Comparison of ENCODE assay signal across 1 cellular context in the genomic region with DNA sequence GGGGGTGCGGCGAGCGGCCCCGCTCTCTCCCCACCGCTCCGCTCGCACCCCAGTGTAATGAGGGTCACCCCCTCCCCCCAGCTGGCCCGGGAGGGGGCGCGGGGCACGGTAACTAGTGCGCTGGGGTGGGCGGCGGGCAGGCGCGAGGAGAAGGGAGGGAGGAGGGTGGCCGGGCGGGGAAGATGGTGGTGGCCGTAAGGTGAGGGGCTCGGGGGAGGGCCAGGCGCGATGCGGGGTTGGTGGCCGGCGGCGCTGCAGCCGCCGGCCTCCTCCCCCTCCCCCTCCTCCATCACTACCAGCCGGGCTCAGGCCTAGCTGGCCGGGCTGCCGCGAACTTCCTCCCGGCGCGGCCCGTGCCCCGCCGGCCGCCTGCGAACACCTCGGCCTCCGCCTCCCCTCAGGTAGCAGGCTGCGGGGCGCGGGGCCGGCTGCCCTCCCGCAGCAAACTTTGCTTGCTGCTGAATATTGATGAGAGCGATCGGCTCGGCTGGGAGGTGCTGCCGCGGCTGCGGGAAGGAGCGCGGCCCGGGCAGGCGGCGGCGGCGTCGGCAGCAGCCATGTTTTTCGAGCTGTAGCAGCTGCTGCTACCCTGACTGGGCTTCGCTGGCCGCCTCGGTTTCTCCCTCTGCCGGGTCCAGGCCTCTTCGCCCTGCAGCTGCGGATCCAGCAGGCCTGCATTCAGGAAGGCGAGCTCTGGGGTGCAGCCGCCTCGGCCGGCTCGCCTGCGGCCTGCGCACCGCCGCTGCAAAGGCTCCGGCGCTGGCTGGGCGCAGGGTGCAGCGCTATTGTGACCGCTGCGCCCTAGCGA.
TF ChIP-seq lines count a peak whose summit lies in the region.

No MANE protein-coding gene starts in this region.

TF ChIP-seq in GM12878, 131 proteins besides CTCF, POLR2A, EP300 and RAD21 (continued from another document):
- TF ChIP-seq, protein P1, sequence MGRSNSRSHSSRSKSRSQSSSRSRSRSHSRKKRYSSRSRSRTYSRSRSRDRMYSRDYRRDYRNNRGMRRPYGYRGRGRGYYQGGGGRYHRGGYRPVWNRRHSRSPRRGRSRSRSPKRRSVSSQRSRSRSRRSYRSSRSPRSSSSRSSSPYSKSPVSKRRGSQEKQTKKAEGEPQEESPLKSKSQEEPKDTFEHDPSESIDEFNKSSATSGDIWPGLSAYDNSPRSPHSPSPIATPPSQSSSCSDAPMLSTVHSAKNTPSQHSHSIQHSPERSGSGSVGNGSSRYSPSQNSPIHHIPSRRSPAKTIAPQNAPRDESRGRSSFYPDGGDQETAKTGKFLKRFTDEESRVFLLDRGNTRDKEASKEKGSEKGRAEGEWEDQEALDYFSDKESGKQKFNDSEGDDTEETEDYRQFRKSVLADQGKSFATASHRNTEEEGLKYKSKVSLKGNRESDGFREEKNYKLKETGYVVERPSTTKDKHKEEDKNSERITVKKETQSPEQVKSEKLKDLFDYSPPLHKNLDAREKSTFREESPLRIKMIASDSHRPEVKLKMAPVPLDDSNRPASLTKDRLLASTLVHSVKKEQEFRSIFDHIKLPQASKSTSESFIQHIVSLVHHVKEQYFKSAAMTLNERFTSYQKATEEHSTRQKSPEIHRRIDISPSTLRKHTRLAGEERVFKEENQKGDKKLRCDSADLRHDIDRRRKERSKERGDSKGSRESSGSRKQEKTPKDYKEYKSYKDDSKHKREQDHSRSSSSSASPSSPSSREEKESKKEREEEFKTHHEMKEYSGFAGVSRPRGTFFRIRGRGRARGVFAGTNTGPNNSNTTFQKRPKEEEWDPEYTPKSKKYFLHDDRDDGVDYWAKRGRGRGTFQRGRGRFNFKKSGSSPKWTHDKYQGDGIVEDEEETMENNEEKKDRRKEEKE (IDR thresholded peaks at IDR 0.05), result no peak
- TF ChIP-seq MTA3 (IDR thresholded peaks at IDR 0.05; ENCODE audit: borderline replicate concordance, low read length) (no peak), IKZF2 (IDR thresholded peaks at IDR 0.05) (no peak), JUNB (IDR thresholded peaks at IDR 0.05) (no peak), NR2C2 (IDR thresholded peaks at IDR 0.05; ENCODE audit: borderline replicate concordance, control insufficient read depth, insufficient read length, low read depth) (no peak), KAT2A (conservative IDR thresholded peaks at IDR 0.05; ENCODE audit: control insufficient read depth, low read depth, low read length) (no peak), POLR2AphosphoS2 (IDR thresholded peaks at IDR 0.05; ENCODE audit: low read depth, low read length) (no peak), PML (IDR thresholded peaks at IDR 0.05; ENCODE audit: low read length) (no peak), EGR1 (IDR thresholded peaks at IDR 0.05; ENCODE audit: borderline replicate concordance in 1 of 2, low read depth in 2 of 2, low read length in 2 of 2) (no peak), NR2C1 (IDR thresholded peaks at IDR 0.05) (no peak), MYB (IDR thresholded peaks at IDR 0.05; ENCODE audit: borderline replicate concordance, low read depth, low read length) (no peak), CHD1 (IDR thresholded peaks at IDR 0.05; ENCODE audit: low read depth, low read length) (no peak), BRCA1 (IDR thresholded peaks at IDR 0.05; ENCODE audit: low read depth, low read length) (no peak), RBBP5 (conservative IDR thresholded peaks at IDR 0.05) (no peak), ATF7 (IDR thresholded peaks at IDR 0.05; ENCODE audit: low read depth) (no peak), SIN3A (IDR thresholded peaks at IDR 0.05; ENCODE audit: low read depth, low read length) (no peak), RB1 (IDR thresholded peaks at IDR 0.05; ENCODE audit: borderline replicate concordance) (no peak; the same call in 1 of the 2 replicates), ZNF384 (IDR thresholded peaks at IDR 0.05; ENCODE audit: borderline replicate concordance, low read depth, low read length) (no peak), LARP7 (IDR thresholded peaks at IDR 0.05) (peak; percentile 75), FOS (IDR thresholded peaks at IDR 0.05; ENCODE audit: borderline replicate concordance, extremely low read depth, insufficient read length) (no peak), SMARCA5 (IDR thresholded peaks at IDR 0.05) (0 out of 2 replicates have a peak, but pooled peaks have one; percentile 32), SIX5 (IDR thresholded peaks at IDR 0.05; ENCODE audit: low read depth, low read length, severe bottlenecking) (no peak), BACH1 (IDR thresholded peaks at IDR 0.05; ENCODE audit: borderline replicate concordance) (peak; percentile 64; the same call in 1 of the 2 replicates), NBN (IDR thresholded peaks at IDR 0.05) (no peak; the same call in 1 of the 2 replicates), TCF12 (IDR thresholded peaks at IDR 0.05; ENCODE audit: low read depth, low read length) (0 out of 2 replicates have a peak, but pooled peaks have one; percentile 3), ZNF207 (IDR thresholded peaks at IDR 0.05; ENCODE audit: borderline replicate concordance) (no peak), HCFC1 (IDR thresholded peaks at IDR 0.05; ENCODE audit: low read length) (no peak)
- TF ChIP-seq, protein P2, sequence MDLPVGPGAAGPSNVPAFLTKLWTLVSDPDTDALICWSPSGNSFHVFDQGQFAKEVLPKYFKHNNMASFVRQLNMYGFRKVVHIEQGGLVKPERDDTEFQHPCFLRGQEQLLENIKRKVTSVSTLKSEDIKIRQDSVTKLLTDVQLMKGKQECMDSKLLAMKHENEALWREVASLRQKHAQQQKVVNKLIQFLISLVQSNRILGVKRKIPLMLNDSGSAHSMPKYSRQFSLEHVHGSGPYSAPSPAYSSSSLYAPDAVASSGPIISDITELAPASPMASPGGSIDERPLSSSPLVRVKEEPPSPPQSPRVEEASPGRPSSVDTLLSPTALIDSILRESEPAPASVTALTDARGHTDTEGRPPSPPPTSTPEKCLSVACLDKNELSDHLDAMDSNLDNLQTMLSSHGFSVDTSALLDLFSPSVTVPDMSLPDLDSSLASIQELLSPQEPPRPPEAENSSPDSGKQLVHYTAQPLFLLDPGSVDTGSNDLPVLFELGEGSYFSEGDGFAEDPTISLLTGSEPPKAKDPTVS (IDR thresholded peaks at IDR 0.05; ENCODE audit: low read depth, low read length), result no peak
- TF ChIP-seq, protein P3, sequence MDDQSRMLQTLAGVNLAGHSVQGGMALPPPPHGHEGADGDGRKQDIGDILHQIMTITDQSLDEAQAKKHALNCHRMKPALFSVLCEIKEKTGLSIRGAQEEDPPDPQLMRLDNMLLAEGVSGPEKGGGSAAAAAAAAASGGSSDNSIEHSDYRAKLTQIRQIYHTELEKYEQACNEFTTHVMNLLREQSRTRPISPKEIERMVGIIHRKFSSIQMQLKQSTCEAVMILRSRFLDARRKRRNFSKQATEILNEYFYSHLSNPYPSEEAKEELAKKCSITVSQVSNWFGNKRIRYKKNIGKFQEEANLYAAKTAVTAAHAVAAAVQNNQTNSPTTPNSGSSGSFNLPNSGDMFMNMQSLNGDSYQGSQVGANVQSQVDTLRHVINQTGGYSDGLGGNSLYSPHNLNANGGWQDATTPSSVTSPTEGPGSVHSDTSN (IDR thresholded peaks at IDR 0.05; ENCODE audit: insufficient replicate concordance, low read depth, low read length), result no peak
- TF ChIP-seq, protein P4, sequence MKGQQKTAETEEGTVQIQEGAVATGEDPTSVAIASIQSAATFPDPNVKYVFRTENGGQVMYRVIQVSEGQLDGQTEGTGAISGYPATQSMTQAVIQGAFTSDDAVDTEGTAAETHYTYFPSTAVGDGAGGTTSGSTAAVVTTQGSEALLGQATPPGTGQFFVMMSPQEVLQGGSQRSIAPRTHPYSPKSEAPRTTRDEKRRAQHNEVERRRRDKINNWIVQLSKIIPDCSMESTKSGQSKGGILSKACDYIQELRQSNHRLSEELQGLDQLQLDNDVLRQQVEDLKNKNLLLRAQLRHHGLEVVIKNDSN (IDR thresholded peaks at IDR 0.05; ENCODE audit: borderline replicate concordance, extremely low read length, insufficient read depth, low read depth, low read length), result no peak
- TF ChIP-seq, protein P5, sequence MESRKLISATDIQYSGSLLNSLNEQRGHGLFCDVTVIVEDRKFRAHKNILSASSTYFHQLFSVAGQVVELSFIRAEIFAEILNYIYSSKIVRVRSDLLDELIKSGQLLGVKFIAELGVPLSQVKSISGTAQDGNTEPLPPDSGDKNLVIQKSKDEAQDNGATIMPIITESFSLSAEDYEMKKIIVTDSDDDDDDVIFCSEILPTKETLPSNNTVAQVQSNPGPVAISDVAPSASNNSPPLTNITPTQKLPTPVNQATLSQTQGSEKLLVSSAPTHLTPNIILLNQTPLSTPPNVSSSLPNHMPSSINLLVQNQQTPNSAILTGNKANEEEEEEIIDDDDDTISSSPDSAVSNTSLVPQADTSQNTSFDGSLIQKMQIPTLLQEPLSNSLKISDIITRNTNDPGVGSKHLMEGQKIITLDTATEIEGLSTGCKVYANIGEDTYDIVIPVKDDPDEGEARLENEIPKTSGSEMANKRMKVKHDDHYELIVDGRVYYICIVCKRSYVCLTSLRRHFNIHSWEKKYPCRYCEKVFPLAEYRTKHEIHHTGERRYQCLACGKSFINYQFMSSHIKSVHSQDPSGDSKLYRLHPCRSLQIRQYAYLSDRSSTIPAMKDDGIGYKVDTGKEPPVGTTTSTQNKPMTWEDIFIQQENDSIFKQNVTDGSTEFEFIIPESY (IDR thresholded peaks at IDR 0.05), result no peak
- TF ChIP-seq, protein P6, sequence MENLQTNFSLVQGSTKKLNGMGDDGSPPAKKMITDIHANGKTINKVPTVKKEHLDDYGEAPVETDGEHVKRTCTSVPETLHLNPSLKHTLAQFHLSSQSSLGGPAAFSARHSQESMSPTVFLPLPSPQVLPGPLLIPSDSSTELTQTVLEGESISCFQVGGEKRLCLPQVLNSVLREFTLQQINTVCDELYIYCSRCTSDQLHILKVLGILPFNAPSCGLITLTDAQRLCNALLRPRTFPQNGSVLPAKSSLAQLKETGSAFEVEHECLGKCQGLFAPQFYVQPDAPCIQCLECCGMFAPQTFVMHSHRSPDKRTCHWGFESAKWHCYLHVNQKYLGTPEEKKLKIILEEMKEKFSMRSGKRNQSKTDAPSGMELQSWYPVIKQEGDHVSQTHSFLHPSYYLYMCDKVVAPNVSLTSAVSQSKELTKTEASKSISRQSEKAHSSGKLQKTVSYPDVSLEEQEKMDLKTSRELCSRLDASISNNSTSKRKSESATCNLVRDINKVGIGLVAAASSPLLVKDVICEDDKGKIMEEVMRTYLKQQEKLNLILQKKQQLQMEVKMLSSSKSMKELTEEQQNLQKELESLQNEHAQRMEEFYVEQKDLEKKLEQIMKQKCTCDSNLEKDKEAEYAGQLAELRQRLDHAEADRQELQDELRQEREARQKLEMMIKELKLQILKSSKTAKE (IDR thresholded peaks at IDR 0.05; ENCODE audit: low read depth, poor library complexity, severe bottlenecking), result no peak
